8 cellular contexts compared by ENCODE assay signal in the genomic region with DNA sequence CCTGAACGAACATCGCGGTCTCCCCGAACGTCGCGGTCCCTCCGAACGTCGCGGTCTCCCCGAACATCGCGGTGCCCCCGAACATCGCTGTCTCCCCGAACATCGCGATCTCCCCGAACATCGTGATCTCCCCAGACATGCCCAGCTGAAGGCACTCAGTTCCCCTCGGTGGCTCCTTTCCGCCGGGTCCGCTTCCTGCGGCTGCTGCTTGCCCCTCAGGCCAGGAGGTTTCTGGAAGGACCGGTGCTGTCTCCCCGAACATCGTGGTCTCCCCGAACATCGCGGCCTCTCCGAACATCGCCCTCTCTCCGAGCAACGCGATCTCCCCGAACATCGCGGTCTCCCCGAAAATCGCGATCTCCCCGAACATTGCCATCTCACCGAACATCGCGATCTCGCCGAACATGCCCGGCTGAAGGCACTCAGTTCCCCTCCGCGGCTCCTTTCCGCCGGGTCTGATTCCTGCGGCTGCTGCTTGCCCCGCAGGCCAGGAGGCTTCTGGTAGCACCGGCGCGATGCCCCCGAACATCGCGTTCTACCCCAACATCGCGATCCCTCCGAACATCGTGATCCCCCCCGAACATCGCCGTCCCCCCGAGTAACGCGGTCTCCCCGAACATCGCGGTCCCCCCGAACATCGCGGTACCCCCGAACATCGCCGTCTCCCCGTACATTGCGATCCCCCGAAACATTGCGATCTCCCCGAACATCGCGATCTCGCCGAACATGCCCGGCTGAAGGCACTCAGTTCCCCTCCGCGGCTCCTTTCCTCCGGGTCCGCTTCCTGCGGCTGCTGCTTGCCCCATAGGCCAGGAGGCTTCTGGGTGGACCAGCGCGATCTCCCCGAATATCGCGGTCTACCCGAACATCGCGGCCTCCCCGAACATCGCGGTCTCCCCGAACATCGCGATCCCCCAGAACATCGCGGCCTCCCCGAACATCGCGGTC. TPM values are rescaled to one million over a fixed set of nuclear protein-coding genes. Genes with fewer than 3 reads are reported as not detected.
DNase-seq lines count a peak whose midpoint lies in the region; ATAC-seq and TF ChIP-seq lines count a peak whose summit lies in the region.

No MANE protein-coding gene starts in this region.

- H3K27ac Mint-ChIP-seq in naive B cell, result peak overlapping the region; percentile 76 to 95 (median 92)

- peaks cover 0 to 6% (median 0%) of the 10 kb centered on the region in 7 donors for H3K9me3 Mint-ChIP-seq in naive B cell

- H3K4me1 ChIP-seq in effector memory CD4-positive, alpha-beta T cell (ENCODE audit: control insufficient read depth, insufficient read depth, low read length, poor library complexity, severe bottlenecking), result peaks cover 19% of the 10 kb centered on the region

- H3K36me3 Mint-ChIP-seq in naive B cell, result peaks cover 0 to 15% of the 10 kb centered on the region in 2 donors

- H3K4me1 Mint-ChIP-seq in naive B cell, result peaks cover 31 to 38% (median 36%) of the 10 kb centered on the region in 3 donors

- H3K36me3 ChIP-seq in GM06990 (ENCODE audit: control insufficient read depth, insufficient read depth, low read length), result no peaks in the 10 kb centered on the region
- H3K36me3 ChIP-seq in SK-N-MC (ENCODE audit: insufficient read depth, low read length), result no peaks in the 10 kb centered on the region
- no peaks in the 10 kb centered on the region for H3K36me3 ChIP-seq in effector memory CD4-positive, alpha-beta T cell (ENCODE audit: control insufficient read depth, insufficient read depth, low read length)

- H3K27me3 ChIP-seq in GM06990 (replicated peaks; ENCODE audit: control insufficient read depth, insufficient read depth, low read length), result peaks cover 7% of the 10 kb centered on the region
- peaks cover 43% of the 10 kb centered on the region for H3K27me3 ChIP-seq in effector memory CD4-positive, alpha-beta T cell (replicated peaks; ENCODE audit: control insufficient read depth, insufficient read depth, low read length, poor library complexity, severe bottlenecking)

- peak overlapping the region; percentile 78 for H3K9ac ChIP-seq in SK-N-MC (ENCODE audit: insufficient read length)

- H3K4me3 ChIP-seq in GM06990 (replicated peaks; ENCODE audit: low read depth, low read length), result peak overlapping the region; percentile 45; the same call in 1 of the 2 replicates
- peak overlapping the region; percentile 86 for H3K4me3 ChIP-seq in SK-N-MC
- H3K4me3 ChIP-seq in effector memory CD4-positive, alpha-beta T cell (ENCODE audit: insufficient read depth, low read depth, low read length, poor library complexity, severe bottlenecking), result peak overlapping the region; percentile 56

- no peak overlapping the region for H3K27ac ChIP-seq in SK-N-MC
- H3K27ac ChIP-seq in effector memory CD4-positive, alpha-beta T cell (ENCODE audit: insufficient read depth, low read length, poor library complexity, severe bottlenecking), result no peak overlapping the region

- peaks cover 84 to 93% (median 92%) of the 10 kb centered on the region in 3 donors for H3K27me3 Mint-ChIP-seq in naive B cell

- no peaks in the 10 kb centered on the region for H3K9me3 ChIP-seq in SK-N-MC (ENCODE audit: low read depth, low read length)
- no peaks in the 10 kb centered on the region for H3K9me3 ChIP-seq in effector memory CD4-positive, alpha-beta T cell (ENCODE audit: control insufficient read depth, low read length)

- no peak for TF ChIP-seq CTCF in GM06990 (IDR thresholded peaks at IDR 0.05; ENCODE audit: insufficient read depth, low read length, poor library complexity, severe bottlenecking)

- peak overlapping the region; percentile 81 to 98 (median 94) for H3K4me3 Mint-ChIP-seq in naive B cell

- DNase-seq in GM06990 (ENCODE audit: extremely low read depth, insufficient read length) (peak; percentile 37), SK-N-MC (ENCODE audit: low read depth, low spot score) (no peak), naive B cell (peak; percentile 31), SHP77 treated with DMSO at 0.1 percent for 48 hours (lab: John Stamatoyannopoulos, UW) (no peak)
- DNase-seq in effector memory CD4-positive, alpha-beta T cell, result no peak
- DNase-seq in effector CD8-positive, alpha-beta T cell (lab: John Stamatoyannopoulos, UW), result no peak

- ATAC-seq in naive B cell (ENCODE audit: low read depth in 2 of 2), result peak in 1 of 2 donors; percentile 10
- no peak for ATAC-seq in HG03135 (IDR thresholded peaks at IDR 0.05; ENCODE audit: unreplicated experiment)
- ATAC-seq in HG03378 (IDR thresholded peaks at IDR 0.05; ENCODE audit: unreplicated experiment), result no peak

RNA-seq across cellular contexts. Expression of gene ULBP1, which starts 0.8 kb away (rescaled TPM):
- polyA plus RNA-seq in naive B cell (ENCODE audit: low read depth in 6 of 6), result not detected

RNA-seq across cellular contexts. Expression of gene ULBP2, which starts 22.7 kb away (rescaled TPM):
- polyA plus RNA-seq in naive B cell (ENCODE audit: low read depth in 6 of 6), result not detected

RNA-seq across cellular contexts. Expression of gene RAET1G, which starts 41.6 kb away (rescaled TPM):
- not detected for polyA plus RNA-seq in naive B cell (ENCODE audit: low read depth in 6 of 6)

Comparison
In these comparisons a context has a peak if more than half of its experiments do, and no peak if none do; other contexts are left out.
1. DNase-seq: peak in GM06990 (single experiment) and naive B cell (single experiment); none in SK-N-MC (single experiment), effector memory CD4-positive, alpha-beta T cell (0 of 3), effector CD8-positive, alpha-beta T cell (single experiment) and SHP77 treated with DMSO at 0.1 percent for 48 hours (single experiment).
2. Peak in every context shown above with its lines, with median percentiles within 50 percentile points of each other: H3K4me3 ChIP-seq.